Comparison of ENCODE assay signal across 11 cellular contexts in the genomic region with DNA sequence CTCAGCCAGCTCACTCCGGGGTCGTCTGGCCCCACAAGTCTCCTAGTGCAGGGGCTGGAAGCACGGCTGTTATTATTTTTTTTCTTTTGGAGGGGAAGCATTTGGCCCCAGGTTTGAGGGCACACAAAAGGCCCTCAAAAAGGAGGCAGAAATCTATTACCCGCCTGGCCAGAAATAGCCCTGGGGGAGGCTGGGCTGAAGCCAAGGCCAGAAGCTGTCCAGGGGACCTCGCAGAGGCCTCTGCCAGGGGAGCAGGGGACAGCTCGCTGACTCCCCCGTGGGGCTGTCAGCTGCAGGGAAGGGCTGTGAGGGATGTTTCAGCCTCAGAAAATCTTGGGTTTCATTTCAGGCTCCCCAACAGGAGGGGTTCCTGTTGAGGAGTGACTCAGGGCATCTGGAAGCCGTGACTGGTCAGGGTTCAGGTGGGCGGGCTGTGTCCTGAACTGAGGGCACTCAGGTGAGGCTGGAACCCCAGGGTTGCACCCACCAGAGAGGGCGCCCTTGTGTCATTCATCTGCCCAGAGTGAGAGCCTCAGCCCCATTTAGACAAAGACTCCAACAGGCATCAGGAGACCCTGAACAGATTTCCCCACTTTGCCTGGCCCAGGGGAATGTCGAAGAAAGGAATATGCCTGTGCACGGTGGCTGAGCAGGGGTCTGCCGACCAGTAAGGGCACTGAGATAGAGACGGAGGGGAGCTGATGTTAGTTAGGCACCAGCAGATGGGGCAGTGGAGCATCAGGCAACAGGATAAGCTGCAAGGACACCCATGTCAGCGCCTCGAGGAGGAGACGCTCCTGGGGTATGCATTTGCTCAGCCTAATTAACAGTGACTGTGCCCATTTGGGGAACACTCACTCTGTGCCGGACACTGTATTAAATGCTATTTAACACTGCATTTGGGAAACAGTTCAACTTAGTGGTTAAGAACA. TPM values are rescaled to one million over a fixed set of nuclear protein-coding genes. Genes with fewer than 3 reads are reported as not detected.
DNase-seq lines count a peak whose midpoint lies in the region; ATAC-seq, FAIRE-seq and TF ChIP-seq lines count a peak whose summit lies in the region.
"Had no signal": no experiment of that assay in that cellular context is flagged by ENCODE, and none has a peak within 500 bp of the region (broad histone marks: within the 10 kb centered on the region; RNA-seq: fewer than 3 reads in every experiment).

No MANE protein-coding gene starts in this region.

- peak; percentile 59 for TF ChIP-seq CTCF in A549 (IDR thresholded peaks at IDR 0.05)
- TF ChIP-seq CTCF in GM12873 (IDR thresholded peaks at IDR 0.05; ENCODE audit: insufficient read depth, low read depth, low read length, missing control alignments) = peak; percentile 28
- TF ChIP-seq CTCF in fibroblast of the aortic adventitia (IDR thresholded peaks at IDR 0.05; ENCODE audit: insufficient read depth, low read length) = no peak
- TF ChIP-seq CTCF in kidney (IDR thresholded peaks at IDR 0.05; ENCODE audit: borderline replicate concordance, extremely low read depth, insufficient read depth) = no peak
- TF ChIP-seq CTCF in left ventricle myocardium inferior (IDR thresholded peaks at IDR 0.05; ENCODE audit: borderline replicate concordance) = no peak

- ATAC-seq in A549 (peak; percentile 75 to 91), HG03442 (IDR thresholded peaks at IDR 0.05; ENCODE audit: unreplicated experiment) (no peak), GM21528 (IDR thresholded peaks at IDR 0.05; ENCODE audit: low FRiP score, unreplicated experiment) (no peak)

- no peaks in the 10 kb centered on the region for H3K36me3 ChIP-seq in kidney (ENCODE audit: control insufficient read depth in 1 of 2, insufficient read depth in 2 of 2, low read length in 2 of 2)
- no peaks in the 10 kb centered on the region for H3K36me3 ChIP-seq in left ventricle myocardium inferior
- H3K36me3 ChIP-seq: cardiac muscle cell had no signal

- FAIRE-seq in A549 (lab: Jason Lieb, UNC) (no peak), kidney (lab: Jason Lieb, UNC) (no peak)

- TF ChIP-seq EP300 in A549 (IDR thresholded peaks at IDR 0.05) = no peak

- peaks cover 93% of the 10 kb centered on the region for H3K27me3 ChIP-seq in left ventricle myocardium inferior (ENCODE audit: low read depth)

- no peak overlapping the region for H3K4me2 ChIP-seq in A549

- no peaks in the 10 kb centered on the region for H3K4me1 ChIP-seq in A549
- H3K4me1 ChIP-seq in kidney (ENCODE audit: control insufficient read depth in 1 of 2, insufficient read depth in 1 of 2, low read depth in 1 of 2, low read length in 2 of 2) = no peaks in the 10 kb centered on the region
- no peaks in the 10 kb centered on the region for H3K4me1 ChIP-seq in left ventricle myocardium inferior

- intact Hi-C loops in kidney (cut with DNase I) = no loop called here
- intact Hi-C loops in left ventricle myocardium inferior (cut with micrococcal nuclease) = no loop called here

- DNase-seq in A549 (ENCODE audit: low read depth in 1 of 2, low spot score in 1 of 2) = peak; percentile 37 to 43
- peak; percentile 51 for DNase-seq in SK-MEL-5 (ENCODE audit: low read depth, low spot score)
- peak; percentile 0 for DNase-seq in fibroblast of the aortic adventitia (ENCODE audit: low read depth)
- DNase-seq in kidney = no peak
- no peak for DNase-seq in left ventricle myocardium inferior
- DNase-seq: activated CD8-positive, alpha-beta memory T cell treated with anti-CD3 and anti-CD28 coated beads for 24 hours; DMS153 had no signal

- no peak overlapping the region for H3K9ac ChIP-seq in kidney (ENCODE audit: low read length in 2 of 2)

- WGBS in A549 (ENCODE audit: missing lambda C conversion rate) = 9% methylated on average over 15 of the region's 18 CpGs

- in situ Hi-C loops in SK-MEL-5 (cut with HindIII; ENCODE audit: low pct_unique_long_range_greater_than_20kb, low sequenced_read_pairs) = no loop called here

- CTCF ChIA-PET in A549 (lab: Yijun Ruan, JAX) = interaction anchor here (0.7 to 22.9 kb wide), 15 partner anchors 9 to 367 kb away, joined by 3 to 297 read pairs (median 3); no protein-coding TSS in a partner anchor

- H3K4me3 ChIP-seq in A549 (no peak overlapping the region), fibroblast of the aortic adventitia (ENCODE audit: low read depth, low read length) (no peak overlapping the region), kidney (ENCODE audit: low read length in 2 of 2) (no peak overlapping the region), left ventricle myocardium inferior (no peak overlapping the region)
- H3K4me3 ChIP-seq: cardiac muscle cell had no signal

- H3K9me3 ChIP-seq in A549 (no peaks in the 10 kb centered on the region; the same call in 2 of the 3 replicates), kidney (ENCODE audit: control insufficient read depth in 1 of 2, low read length in 2 of 2) (peaks cover 0 to 10% of the 10 kb centered on the region in 2 donors), left ventricle myocardium inferior (replicated peaks) (peaks cover 7% of the 10 kb centered on the region)

- POLR2A ChIA-PET in A549 (lab: Yijun Ruan, JAX) = interaction anchor here (0.5 kb wide), 1 partner anchor 425 kb away, joined by 4 read pairs; no protein-coding TSS in a partner anchor

- peak in 1 of 2 experiments; percentile 21; a peak in 1 of 5 replicates for TF ChIP-seq RAD21 in A549 (conservative IDR thresholded peaks at IDR 0.05 in 1 of 2, IDR thresholded peaks at IDR 0.05 in 1 of 2)

- H3K27ac ChIP-seq in A549 (no peak overlapping the region), kidney (ENCODE audit: low read depth in 2 of 2, low read length in 2 of 2) (no peak overlapping the region), left ventricle myocardium inferior (replicated peaks) (no peak overlapping the region)
- H3K27ac ChIP-seq: cardiac muscle cell had no signal

- TF ChIP-seq POLR2A in A549 (IDR thresholded peaks at IDR 0.05; ENCODE audit: low read length) = no peak

TF ChIP-seq in A549, 52 proteins besides CTCF, POLR2A, EP300 and RAD21:
- TF ChIP-seq, protein P1, sequence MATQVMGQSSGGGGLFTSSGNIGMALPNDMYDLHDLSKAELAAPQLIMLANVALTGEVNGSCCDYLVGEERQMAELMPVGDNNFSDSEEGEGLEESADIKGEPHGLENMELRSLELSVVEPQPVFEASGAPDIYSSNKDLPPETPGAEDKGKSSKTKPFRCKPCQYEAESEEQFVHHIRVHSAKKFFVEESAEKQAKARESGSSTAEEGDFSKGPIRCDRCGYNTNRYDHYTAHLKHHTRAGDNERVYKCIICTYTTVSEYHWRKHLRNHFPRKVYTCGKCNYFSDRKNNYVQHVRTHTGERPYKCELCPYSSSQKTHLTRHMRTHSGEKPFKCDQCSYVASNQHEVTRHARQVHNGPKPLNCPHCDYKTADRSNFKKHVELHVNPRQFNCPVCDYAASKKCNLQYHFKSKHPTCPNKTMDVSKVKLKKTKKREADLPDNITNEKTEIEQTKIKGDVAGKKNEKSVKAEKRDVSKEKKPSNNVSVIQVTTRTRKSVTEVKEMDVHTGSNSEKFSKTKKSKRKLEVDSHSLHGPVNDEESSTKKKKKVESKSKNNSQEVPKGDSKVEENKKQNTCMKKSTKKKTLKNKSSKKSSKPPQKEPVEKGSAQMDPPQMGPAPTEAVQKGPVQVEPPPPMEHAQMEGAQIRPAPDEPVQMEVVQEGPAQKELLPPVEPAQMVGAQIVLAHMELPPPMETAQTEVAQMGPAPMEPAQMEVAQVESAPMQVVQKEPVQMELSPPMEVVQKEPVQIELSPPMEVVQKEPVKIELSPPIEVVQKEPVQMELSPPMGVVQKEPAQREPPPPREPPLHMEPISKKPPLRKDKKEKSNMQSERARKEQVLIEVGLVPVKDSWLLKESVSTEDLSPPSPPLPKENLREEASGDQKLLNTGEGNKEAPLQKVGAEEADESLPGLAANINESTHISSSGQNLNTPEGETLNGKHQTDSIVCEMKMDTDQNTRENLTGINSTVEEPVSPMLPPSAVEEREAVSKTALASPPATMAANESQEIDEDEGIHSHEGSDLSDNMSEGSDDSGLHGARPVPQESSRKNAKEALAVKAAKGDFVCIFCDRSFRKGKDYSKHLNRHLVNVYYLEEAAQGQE (IDR thresholded peaks at IDR 0.05) = no peak
- peak; percentile 46 for TF ChIP-seq SMC3 (IDR thresholded peaks at IDR 0.05)

RNA-seq across cellular contexts. Expression of a gene that starts 43.5 kb away (rescaled TPM):
- polyA plus RNA-seq in A549 (2011; rRNA removed) (0.03 and 0.04 TPM in 2 replicates), A549 (2017; fragmentation: RNase III; extraction: RNeasy Plus Mini Kit Qiagen cat#74134 plus additional on column Dnase treatment) (0.03 to 0.09 TPM (median 0.04 TPM) in 3 replicates), kidney (ENCODE audit: insufficient read depth, low read depth, low replicate concordance) (not detected)
- polyA plus RNA-seq in A549 (2012; cell fraction: cytosol; rRNA removed) = 0.03 TPM in 2 replicates
- 0.04 TPM in 2 replicates for polyA plus RNA-seq in A549 (2012; cell fraction: nucleus; rRNA removed)
- polyA minus RNA-seq in A549 (2011; rRNA and poly(A)+ RNA removed) = not detected in 2 replicates
- total RNA-seq in SK-MEL-5 (2014; rRNA removed; shearing (Covaris generic)) = 0.08 and 0.13 TPM in 2 replicates
- polyA plus RNA-seq in SK-MEL-5 (2015; cell fraction: cytosol; rRNA removed) = 0.03 and 0.44 TPM in 2 replicates
- polyA plus RNA-seq in SK-MEL-5 (2015; cell fraction: nucleus; rRNA removed) = not detected in 2 replicates
- total RNA-seq in fibroblast of the aortic adventitia (ENCODE audit: low replicate concordance) (not detected in 2 replicates), kidney (0.38 TPM), left ventricle myocardium inferior (not detected)
- polyA plus RNA-seq: cardiac muscle cell had no signal

Comparison
In these comparisons a context has a peak if more than half of its experiments do, and no peak if none do; other contexts are left out.
1. ATAC-seq: peak in A549 (2 of 2); none in HG03442 (single experiment) and GM21528 (single experiment).
2. DNase-seq: peak in A549 (2 of 2), SK-MEL-5 (single experiment) and fibroblast of the aortic adventitia (single experiment); none in kidney (single experiment) and left ventricle myocardium inferior (single experiment).
3. CTCF ChIP-seq: peak in A549 (single experiment) and GM12873 (single experiment); none in fibroblast of the aortic adventitia (single experiment), kidney (single experiment) and left ventricle myocardium inferior (single experiment).